In the genomic region with DNA sequence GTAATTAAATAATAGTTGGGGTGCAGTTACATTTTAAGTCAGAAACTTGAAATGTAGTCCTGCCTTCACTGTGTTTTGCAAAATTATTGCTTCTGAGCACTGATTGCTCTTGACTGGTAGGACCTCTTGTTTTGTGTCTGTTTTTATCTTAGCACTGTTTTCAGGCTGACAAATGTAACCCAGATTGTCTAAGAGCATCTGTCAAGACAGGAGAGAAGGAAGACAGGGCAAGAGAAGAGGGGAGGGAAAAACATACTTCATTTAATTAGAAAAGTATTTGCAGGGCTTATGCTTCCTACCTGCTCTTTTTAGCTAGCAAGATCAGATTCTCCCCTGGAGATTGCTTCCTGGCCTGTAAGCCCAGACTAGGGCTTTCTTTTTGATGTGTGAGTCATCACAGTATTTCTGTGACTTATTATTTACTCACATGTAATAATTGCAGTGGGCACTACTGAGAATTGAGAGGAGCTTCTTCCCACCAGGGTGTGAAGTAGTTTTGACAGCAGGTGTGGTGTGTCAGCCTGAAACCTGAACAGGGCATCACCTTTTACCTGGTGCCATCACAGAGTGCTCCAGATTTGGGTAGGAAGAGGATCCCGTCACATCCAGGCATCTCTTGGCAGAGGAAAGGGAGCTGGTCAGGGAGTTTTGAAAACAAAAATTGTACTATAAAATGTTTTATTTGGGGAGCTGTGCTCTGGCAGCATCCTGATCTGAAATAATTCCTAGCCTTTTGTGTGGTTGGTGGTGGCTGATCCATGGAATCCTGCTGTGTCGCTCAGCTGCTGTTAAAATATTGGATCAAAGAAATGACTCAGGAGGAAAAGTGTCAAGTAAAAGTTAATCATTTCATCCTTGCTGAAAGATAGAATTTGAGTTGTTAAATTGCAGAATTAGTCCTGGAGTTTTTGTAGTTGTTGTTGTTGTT, we compare ENCODE assay signal across 9 cellular contexts.
DNase-seq lines count a peak whose midpoint lies in the region; ATAC-seq and TF ChIP-seq lines count a peak whose summit lies in the region.
"Had no signal": no experiment of that assay in that cellular context is flagged by ENCODE, and none has a peak within 500 bp of the region (broad histone marks: within the 10 kb centered on the region; RNA-seq: fewer than 3 reads in every experiment).

No MANE protein-coding gene starts in this region.

- intact Hi-C loops in adrenal gland (cut with DNase I) = no loop called here
- intact Hi-C loops in testis (cut with DNase I; ENCODE audit: low total_unique reads) = no loop called here

- H3K27ac ChIP-seq in adrenal gland = no peak overlapping the region
- H3K27ac ChIP-seq in testis = no peak overlapping the region

- H3K27me3 ChIP-seq in adrenal gland (no peaks in the 10 kb centered on the region), testis (no peaks in the 10 kb centered on the region)

- H3K4me1 ChIP-seq in adrenal gland (replicated peaks in 1 of 2) = peaks cover 14% of the 10 kb centered on the region in 2 donors
- H3K4me1 ChIP-seq in testis = no peaks in the 10 kb centered on the region

- H3K9me3 ChIP-seq in adrenal gland (replicated peaks in 1 of 3) = no peaks in the 10 kb centered on the region
- H3K9me3 ChIP-seq in testis = no peaks in the 10 kb centered on the region

- no peaks in the 10 kb centered on the region for H3K36me3 Mint-ChIP-seq in glutamatergic neuron (ENCODE audit: unreplicated experiment)
- no peaks in the 10 kb centered on the region for H3K36me3 Mint-ChIP-seq in activated CD4-positive, alpha-beta memory T cell treated with anti-CD3 and anti-CD28 coated beads, Interleukin-2, amount 10 ng/mL, durations not matched to agents 7 days and 5 days (ENCODE audit: low read depth)
- H3K36me3 Mint-ChIP-seq: activated naive CD4-positive, alpha-beta T cell treated with anti-CD3 and anti-CD28 coated beads, Interleukin-2, amount 10 ng/mL, durations not matched to agents 7 days and 5 days had no signal

- peaks cover 25% of the 10 kb centered on the region for H3K4me1 Mint-ChIP-seq in glutamatergic neuron (ENCODE audit: low read depth, unreplicated experiment)
- H3K4me1 Mint-ChIP-seq in activated CD4-positive, alpha-beta memory T cell treated with anti-CD3 and anti-CD28 coated beads, Interleukin-2, amount 10 ng/mL, durations not matched to agents 7 days and 5 days = no peaks in the 10 kb centered on the region
- H3K4me1 Mint-ChIP-seq: activated naive CD4-positive, alpha-beta T cell treated with anti-CD3 and anti-CD28 coated beads, Interleukin-2, amount 10 ng/mL, durations not matched to agents 7 days and 5 days had no signal

- DNase-seq in NCI-H2107 (lab: John Stamatoyannopoulos, UW) (peak; percentile 49), glutamatergic neuron (no peak), adrenal gland (no peak), testis (no peak), iPS-NIHi7 (ENCODE audit: extremely low spot score) (no peak)
- no peak for DNase-seq in activated CD4-positive, alpha-beta memory T cell treated with anti-CD3 and anti-CD28 coated beads, Interleukin-2, amount 10 ng/mL, durations not matched to agents 7 days and 5 days
- DNase-seq: activated naive CD4-positive, alpha-beta T cell treated with anti-CD3 and anti-CD28 coated beads, Interleukin-2, amount 10 ng/mL, durations not matched to agents 7 days and 5 days had no signal

- H3K36me3 ChIP-seq in adrenal gland (replicated peaks in 1 of 2) (no peaks in the 10 kb centered on the region), testis (ENCODE audit: low read depth, missing control alignments) (no peaks in the 10 kb centered on the region)

- POLR2A ChIA-PET in activated CD4-positive, alpha-beta memory T cell treated with anti-CD3 and anti-CD28 coated beads, Interleukin-2, amount 10 ng/mL, durations not matched to agents 7 days and 5 days (lab: Charles Lee) = no interaction called here

- H3K9me3 Mint-ChIP-seq in glutamatergic neuron (ENCODE audit: unreplicated experiment) = peaks cover 3% of the 10 kb centered on the region
- no peaks in the 10 kb centered on the region for H3K9me3 Mint-ChIP-seq in activated CD4-positive, alpha-beta memory T cell treated with anti-CD3 and anti-CD28 coated beads, Interleukin-2, amount 10 ng/mL, durations not matched to agents 7 days and 5 days
- H3K9me3 Mint-ChIP-seq: activated naive CD4-positive, alpha-beta T cell treated with anti-CD3 and anti-CD28 coated beads, Interleukin-2, amount 10 ng/mL, durations not matched to agents 7 days and 5 days had no signal

- H3K27ac Mint-ChIP-seq in glutamatergic neuron (ENCODE audit: unreplicated experiment) = peak overlapping the region; percentile 89
- no peak overlapping the region for H3K27ac Mint-ChIP-seq in activated CD4-positive, alpha-beta memory T cell treated with anti-CD3 and anti-CD28 coated beads, Interleukin-2, amount 10 ng/mL, durations not matched to agents 7 days and 5 days
- H3K27ac Mint-ChIP-seq: activated naive CD4-positive, alpha-beta T cell treated with anti-CD3 and anti-CD28 coated beads, Interleukin-2, amount 10 ng/mL, durations not matched to agents 7 days and 5 days had no signal

- no peak overlapping the region for H3K4me3 ChIP-seq in adrenal gland
- no peak overlapping the region for H3K4me3 ChIP-seq in testis

- H3K4me3 Mint-ChIP-seq in glutamatergic neuron (ENCODE audit: unreplicated experiment) = peak overlapping the region; percentile 79
- no peak overlapping the region for H3K4me3 Mint-ChIP-seq in activated CD4-positive, alpha-beta memory T cell treated with anti-CD3 and anti-CD28 coated beads, Interleukin-2, amount 10 ng/mL, durations not matched to agents 7 days and 5 days
- H3K4me3 Mint-ChIP-seq: activated naive CD4-positive, alpha-beta T cell treated with anti-CD3 and anti-CD28 coated beads, Interleukin-2, amount 10 ng/mL, durations not matched to agents 7 days and 5 days had no signal

- no peak for TF ChIP-seq CTCF in glutamatergic neuron (IDR thresholded peaks at IDR 0.05; ENCODE audit: partially characterized antibody, unreplicated experiment)
- TF ChIP-seq CTCF in adrenal gland (IDR thresholded peaks at IDR 0.05) = no peak
- TF ChIP-seq CTCF in testis (IDR thresholded peaks at IDR 0.05) = no peak

- TF ChIP-seq POLR2A in adrenal gland (IDR thresholded peaks at IDR 0.05) (no peak), testis (IDR thresholded peaks at IDR 0.05) (no peak)

- no peaks in the 10 kb centered on the region for H3K27me3 Mint-ChIP-seq in glutamatergic neuron (ENCODE audit: unreplicated experiment)
- H3K27me3 Mint-ChIP-seq in activated CD4-positive, alpha-beta memory T cell treated with anti-CD3 and anti-CD28 coated beads, Interleukin-2, amount 10 ng/mL, durations not matched to agents 7 days and 5 days = no peaks in the 10 kb centered on the region
- H3K27me3 Mint-ChIP-seq: activated naive CD4-positive, alpha-beta T cell treated with anti-CD3 and anti-CD28 coated beads, Interleukin-2, amount 10 ng/mL, durations not matched to agents 7 days and 5 days had no signal

- peak; percentile 85 for ATAC-seq in GM18868 (IDR thresholded peaks at IDR 0.05; ENCODE audit: unreplicated experiment)
- ATAC-seq in HG02870 (IDR thresholded peaks at IDR 0.05; ENCODE audit: unreplicated experiment) = peak; percentile 77

- CTCF ChIA-PET in activated CD4-positive, alpha-beta memory T cell treated with anti-CD3 and anti-CD28 coated beads, Interleukin-2, amount 10 ng/mL, durations not matched to agents 7 days and 5 days (lab: Charles Lee) = no interaction called here

- 75 to 87% (median 78%) methylated on average over 2 of the region's 2 CpGs for WGBS in adrenal gland, 4 donors
- WGBS in testis, 2 donors = 96% methylated on average over 2 of the region's 2 CpGs
